2 cellular contexts compared by ENCODE assay signal in genomic region chr3:148408667-148409066, GRCh38.
TF ChIP-seq lines count a peak whose summit lies in the region.

No MANE protein-coding gene starts in this region.

TF ChIP-seq in HCT116, 20 proteins besides CTCF, POLR2A, EP300 and RAD21:
- no peak for TF ChIP-seq TCF7L2 (IDR thresholded peaks at IDR 0.05; ENCODE audit: borderline replicate concordance, extremely low read depth, insufficient read depth, insufficient read length)
- no peak for TF ChIP-seq EGR1 (IDR thresholded peaks at IDR 0.05; ENCODE audit: low read depth)
- TF ChIP-seq ZFX (IDR thresholded peaks at IDR 0.05), result no peak
- TF ChIP-seq ZNF274 (IDR thresholded peaks at IDR 0.05; ENCODE audit: low read depth, low read length), result no peak
- TF ChIP-seq ZBTB33 (IDR thresholded peaks at IDR 0.05; ENCODE audit: extremely low read depth, insufficient replicate concordance, low read length), result no peak
- TF ChIP-seq JUND (IDR thresholded peaks at IDR 0.05), result no peak
- no peak for TF ChIP-seq ATF3 (IDR thresholded peaks at IDR 0.05)
- no peak for TF ChIP-seq CEBPB (IDR thresholded peaks at IDR 0.05; ENCODE audit: low read depth)
- TF ChIP-seq SIN3A (IDR thresholded peaks at IDR 0.05; ENCODE audit: low read depth), result no peak
- TF ChIP-seq SP1 (IDR thresholded peaks at IDR 0.05; ENCODE audit: low read depth), result no peak
- TF ChIP-seq ELF1 (IDR thresholded peaks at IDR 0.05; ENCODE audit: borderline replicate concordance, low read depth), result no peak
TF ChIP-seq in HCT116: peak in this region for 0.

TF ChIP-seq in H1, 55 proteins besides CTCF, POLR2A, EP300 and RAD21:
- no peak for TF ChIP-seq NRF1 (IDR thresholded peaks at IDR 0.05; ENCODE audit: low read depth, low read length)
- no peak for TF ChIP-seq TBP (IDR thresholded peaks at IDR 0.05; ENCODE audit: low read depth, low read length)
